8 cellular contexts compared by ENCODE assay signal in the genomic region with DNA sequence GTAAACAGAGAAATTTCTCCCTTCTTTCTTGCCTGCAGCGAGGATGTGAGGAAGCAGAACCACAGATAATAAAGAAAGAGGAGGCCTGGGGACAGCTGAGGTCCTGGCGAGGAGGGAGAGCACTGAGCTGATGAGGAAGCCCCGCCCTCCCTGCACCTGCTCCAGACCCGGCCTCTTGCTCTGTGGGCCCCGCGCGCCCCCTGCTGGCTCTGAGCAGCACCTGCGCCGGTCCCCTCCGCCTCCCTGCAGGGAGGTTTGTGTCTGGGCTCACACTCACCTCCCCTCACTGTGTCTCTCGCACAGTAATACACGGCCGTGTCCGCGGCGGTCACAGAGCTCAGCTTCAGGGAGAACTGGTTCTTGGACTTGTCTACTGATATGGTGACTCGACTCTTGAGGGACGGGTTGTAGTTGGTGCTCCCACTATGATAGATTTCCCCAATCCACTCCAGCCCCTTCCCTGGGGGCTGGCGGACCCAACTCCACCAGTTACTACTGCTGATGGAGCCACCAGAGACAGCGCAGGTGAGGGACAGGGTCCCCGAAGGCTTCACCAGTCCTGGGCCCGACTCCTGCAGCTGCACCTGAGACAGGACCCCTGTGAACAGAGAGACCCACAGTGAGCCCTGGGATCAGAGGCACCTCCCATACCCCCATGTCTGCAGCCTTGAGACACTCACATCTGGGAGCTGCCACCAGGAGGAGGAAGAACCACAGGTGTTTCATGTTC.
A peak's percentile ranks its signal among the peaks of the same experiment; 100 is the strongest.
DNase-seq lines count a peak whose midpoint lies in the region; ATAC-seq and TF ChIP-seq lines count a peak whose summit lies in the region.
"Not testable (repeated sequence)": the region's sequence is repeated elsewhere in the genome, so short reads cannot be mapped to it uniquely, and the experiment has no call there.

No MANE protein-coding gene starts in this region.

- not testable (repeated sequence) for H3K27me3 ChIP-seq in spleen (replicated peaks in 1 of 7); stomach

- not testable (repeated sequence) for H3K36me3 Mint-ChIP-seq in activated T-cell treated with anti-CD3 and anti-CD28 coated beads, Interleukin-2, amount 50 U/mL, for 4 hours (ENCODE audit: insufficient read depth); effector memory CD8-positive, alpha-beta T cell (ENCODE audit: insufficient read depth)

- DNase-seq in DMS 273 (lab: John Stamatoyannopoulos, UW; ENCODE audit: unreplicated experiment) (peak; percentile 81), HuH-7.5 (ENCODE audit: low spot score) (peak; percentile 13), NCI-H345 treated with DMSO at 0.1 percent for 48 hours (lab: John Stamatoyannopoulos, UW; ENCODE audit: unreplicated experiment) (peak; percentile 0), T-helper 9 cell (peak; percentile 79), spleen (peak; percentile 93), stomach (peak; percentile 85)
- DNase-seq in activated T-cell treated with anti-CD3 and anti-CD28 coated beads, Interleukin-2, amount 50 U/mL, for 4 hours, result peak; percentile 86
- DNase-seq in effector memory CD8-positive, alpha-beta T cell, result peak; percentile 63 to 83 (median 67)

- intact Hi-C loops in spleen (cut with DNase I; ENCODE audit: low total_unique reads); stomach (cut with DNase I; ENCODE audit: low total_unique reads): not testable (repeated sequence)

- not testable (repeated sequence) for H3K27ac Mint-ChIP-seq in effector memory CD8-positive, alpha-beta T cell

- not testable (repeated sequence) for H3K4me1 ChIP-seq in spleen, stomach

- ATAC-seq in activated T-cell treated with anti-CD3 and anti-CD28 coated beads, Interleukin-2, amount 50 U/mL, for 4 hours; effector memory CD8-positive, alpha-beta T cell (replicated peaks): not testable (repeated sequence)

- not testable (repeated sequence) for TF ChIP-seq POLR2A in spleen (IDR thresholded peaks at IDR 0.05); stomach (IDR thresholded peaks at IDR 0.05)

- H3K4me3 Mint-ChIP-seq in activated T-cell treated with anti-CD3 and anti-CD28 coated beads, Interleukin-2, amount 50 U/mL, for 4 hours, result peak overlapping the region; percentile 51
- H3K4me3 Mint-ChIP-seq in effector memory CD8-positive, alpha-beta T cell, result not testable (repeated sequence)

- H3K9me3 ChIP-seq in spleen, stomach: not testable (repeated sequence)

- TF ChIP-seq CTCF in spleen (IDR thresholded peaks at IDR 0.05 in 8 of 11, conservative IDR thresholded peaks at IDR 0.05 in 3 of 11) (peak in 8 of 11 experiments; percentile 35 to 79 (median 58)), stomach (IDR thresholded peaks at IDR 0.05) (peak in 2 of 7 experiments; percentile 35 to 69)

- H3K27ac ChIP-seq in spleen, stomach: not testable (repeated sequence)

- H3K4me1 Mint-ChIP-seq in activated T-cell treated with anti-CD3 and anti-CD28 coated beads, Interleukin-2, amount 50 U/mL, for 4 hours (ENCODE audit: low read depth), result peaks cover 50% of the 10 kb centered on the region
- peaks cover 19 to 23% of the 10 kb centered on the region in 2 donors for H3K4me1 Mint-ChIP-seq in effector memory CD8-positive, alpha-beta T cell (ENCODE audit: low read depth in 2 of 2)

- not testable (repeated sequence) for H3K27me3 Mint-ChIP-seq in activated T-cell treated with anti-CD3 and anti-CD28 coated beads, Interleukin-2, amount 50 U/mL, for 4 hours (ENCODE audit: low read depth)
- peaks cover 16 to 39% of the 10 kb centered on the region in 2 donors for H3K27me3 Mint-ChIP-seq in effector memory CD8-positive, alpha-beta T cell

- WGBS in spleen, 5 donors, result 14 to 35% (median 31%) methylated on average over 9 to 22 of the region's 22 CpGs
- 28 to 50% (median 34%) methylated on average over 11 to 21 of the region's 22 CpGs for WGBS in stomach, 5 donors

- not testable (repeated sequence) for H3K4me3 ChIP-seq in spleen, stomach

- H3K36me3 ChIP-seq in spleen, stomach: not testable (repeated sequence)

- not testable (repeated sequence) for TF ChIP-seq EP300 in stomach (IDR thresholded peaks at IDR 0.05)

- H3K9me3 Mint-ChIP-seq in activated T-cell treated with anti-CD3 and anti-CD28 coated beads, Interleukin-2, amount 50 U/mL, for 4 hours; effector memory CD8-positive, alpha-beta T cell: not testable (repeated sequence)

Comparison
In these comparisons a context has a peak if more than half of its experiments do, and no peak if none do; other contexts are left out.
1. DNase-seq: peak in every context shown above with its lines; median percentile 93 in spleen; 86 in activated T-cell treated with anti-CD3 and anti-CD28 coated beads, Interleukin-2, amount 50 U/mL, for 4 hours; 85 in stomach; 81 in DMS 273; 79 in T-helper 9 cell; 67 in effector memory CD8-positive, alpha-beta T cell; 13 in HuH-7.5; 0 in NCI-H345 treated with DMSO at 0.1 percent for 48 hours.